Comparison of ENCODE assay signal across 1 cellular context in genomic region chr22:39266398-39267030, GRCh38.
TF ChIP-seq lines count a peak whose summit lies in the region.

No MANE protein-coding gene starts in this region.

TF ChIP-seq in K562, 482 proteins besides CTCF, POLR2A, EP300 and RAD21 (continued from another document):
- TF ChIP-seq MAFK (IDR thresholded peaks at IDR 0.05; ENCODE audit: low read length) (no peak), NR2C1 (IDR thresholded peaks at IDR 0.05) (no peak), NR2C1 (tag; IDR thresholded peaks at IDR 0.05) (no peak), SAP30 (IDR thresholded peaks at IDR 0.05; ENCODE audit: borderline replicate concordance, insufficient read depth, low read depth, low read length, poor library complexity, severe bottlenecking) (no peak), ATF7 (IDR thresholded peaks at IDR 0.05) (no peak), BHLHE40 (IDR thresholded peaks at IDR 0.05; ENCODE audit: low read length) (no peak), BRF2 (IDR thresholded peaks at IDR 0.05; ENCODE audit: borderline replicate concordance, insufficient read depth, insufficient read length) (no peak), FIP1L1 (IDR thresholded peaks at IDR 0.05; ENCODE audit: low read depth, low read length, poor library complexity, severe bottlenecking) (no peak), SRF (CRISPR knock-in tag; IDR thresholded peaks at IDR 0.05) (no peak), KLF6 (CRISPR knock-in tag; IDR thresholded peaks at IDR 0.05; ENCODE audit: borderline replicate concordance) (no peak), SMARCC2 (IDR thresholded peaks at IDR 0.05; ENCODE audit: low read depth) (no peak), CEBPB (tag; IDR thresholded peaks at IDR 0.05) (no peak), SRSF1 (IDR thresholded peaks at IDR 0.05; ENCODE audit: low read depth, low read length) (no peak), HES1 (IDR thresholded peaks at IDR 0.05; ENCODE audit: low read depth) (no peak), BCOR (IDR thresholded peaks at IDR 0.05) (peak; percentile 12; the same call in 1 of the 2 replicates), RAD51 (IDR thresholded peaks at IDR 0.05; ENCODE audit: borderline replicate concordance, low read depth) (no peak), ZFP36 (IDR thresholded peaks at IDR 0.05; ENCODE audit: low read depth, low read length, partially characterized antibody) (peak; percentile 62), NFRKB (IDR thresholded peaks at IDR 0.05; ENCODE audit: low read depth) (no peak), EGR1 (conservative IDR thresholded peaks at IDR 0.05) (peak; percentile 35; the same call in 1 of the 2 replicates), RBM25 (IDR thresholded peaks at IDR 0.05; ENCODE audit: low read depth, low read length, severe bottlenecking) (peak; percentile 44), ZKSCAN3 (CRISPR knock-in tag; IDR thresholded peaks at IDR 0.05) (no peak), TEAD4 (IDR thresholded peaks at IDR 0.05; ENCODE audit: low read length) (no peak), TEAD4 (CRISPR knock-in tag; IDR thresholded peaks at IDR 0.05; ENCODE audit: borderline replicate concordance) (no peak), TCF3 (CRISPR knock-in tag; IDR thresholded peaks at IDR 0.05) (no peak), KAT7 (CRISPR knock-in tag; IDR thresholded peaks at IDR 0.05; ENCODE audit: borderline replicate concordance) (no peak), MGA (IDR thresholded peaks at IDR 0.05) (no peak), HIVEP1 (CRISPR knock-in tag; IDR thresholded peaks at IDR 0.05) (no peak), GTF2E2 (tag; IDR thresholded peaks at IDR 0.05) (no peak), BMI1 (IDR thresholded peaks at IDR 0.05; ENCODE audit: low read length) (no peak), ZNF274 (IDR thresholded peaks at IDR 0.05; ENCODE audit: borderline replicate concordance, low read depth, low read length) (no peak)
- TF ChIP-seq, protein P1, sequence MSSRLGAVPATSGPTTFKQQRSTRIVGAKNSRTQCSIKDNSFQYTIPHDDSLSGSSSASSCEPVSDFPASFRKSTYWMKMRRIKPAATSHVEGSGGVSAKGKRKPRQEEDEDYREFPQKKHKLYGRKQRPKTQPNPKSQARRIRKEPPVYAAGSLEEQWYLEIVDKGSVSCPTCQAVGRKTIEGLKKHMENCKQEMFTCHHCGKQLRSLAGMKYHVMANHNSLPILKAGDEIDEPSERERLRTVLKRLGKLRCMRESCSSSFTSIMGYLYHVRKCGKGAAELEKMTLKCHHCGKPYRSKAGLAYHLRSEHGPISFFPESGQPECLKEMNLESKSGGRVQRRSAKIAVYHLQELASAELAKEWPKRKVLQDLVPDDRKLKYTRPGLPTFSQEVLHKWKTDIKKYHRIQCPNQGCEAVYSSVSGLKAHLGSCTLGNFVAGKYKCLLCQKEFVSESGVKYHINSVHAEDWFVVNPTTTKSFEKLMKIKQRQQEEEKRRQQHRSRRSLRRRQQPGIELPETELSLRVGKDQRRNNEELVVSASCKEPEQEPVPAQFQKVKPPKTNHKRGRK (tag; IDR thresholded peaks at IDR 0.05): no peak
- TF ChIP-seq, protein P2, sequence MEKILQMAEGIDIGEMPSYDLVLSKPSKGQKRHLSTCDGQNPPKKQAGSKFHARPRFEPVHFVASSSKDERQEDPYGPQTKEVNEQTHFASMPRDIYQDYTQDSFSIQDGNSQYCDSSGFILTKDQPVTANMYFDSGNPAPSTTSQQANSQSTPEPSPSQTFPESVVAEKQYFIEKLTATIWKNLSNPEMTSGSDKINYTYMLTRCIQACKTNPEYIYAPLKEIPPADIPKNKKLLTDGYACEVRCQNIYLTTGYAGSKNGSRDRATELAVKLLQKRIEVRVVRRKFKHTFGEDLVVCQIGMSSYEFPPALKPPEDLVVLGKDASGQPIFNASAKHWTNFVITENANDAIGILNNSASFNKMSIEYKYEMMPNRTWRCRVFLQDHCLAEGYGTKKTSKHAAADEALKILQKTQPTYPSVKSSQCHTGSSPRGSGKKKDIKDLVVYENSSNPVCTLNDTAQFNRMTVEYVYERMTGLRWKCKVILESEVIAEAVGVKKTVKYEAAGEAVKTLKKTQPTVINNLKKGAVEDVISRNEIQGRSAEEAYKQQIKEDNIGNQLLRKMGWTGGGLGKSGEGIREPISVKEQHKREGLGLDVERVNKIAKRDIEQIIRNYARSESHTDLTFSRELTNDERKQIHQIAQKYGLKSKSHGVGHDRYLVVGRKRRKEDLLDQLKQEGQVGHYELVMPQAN (IDR thresholded peaks at IDR 0.05; ENCODE audit: borderline replicate concordance): no peak
- TF ChIP-seq, protein P3, sequence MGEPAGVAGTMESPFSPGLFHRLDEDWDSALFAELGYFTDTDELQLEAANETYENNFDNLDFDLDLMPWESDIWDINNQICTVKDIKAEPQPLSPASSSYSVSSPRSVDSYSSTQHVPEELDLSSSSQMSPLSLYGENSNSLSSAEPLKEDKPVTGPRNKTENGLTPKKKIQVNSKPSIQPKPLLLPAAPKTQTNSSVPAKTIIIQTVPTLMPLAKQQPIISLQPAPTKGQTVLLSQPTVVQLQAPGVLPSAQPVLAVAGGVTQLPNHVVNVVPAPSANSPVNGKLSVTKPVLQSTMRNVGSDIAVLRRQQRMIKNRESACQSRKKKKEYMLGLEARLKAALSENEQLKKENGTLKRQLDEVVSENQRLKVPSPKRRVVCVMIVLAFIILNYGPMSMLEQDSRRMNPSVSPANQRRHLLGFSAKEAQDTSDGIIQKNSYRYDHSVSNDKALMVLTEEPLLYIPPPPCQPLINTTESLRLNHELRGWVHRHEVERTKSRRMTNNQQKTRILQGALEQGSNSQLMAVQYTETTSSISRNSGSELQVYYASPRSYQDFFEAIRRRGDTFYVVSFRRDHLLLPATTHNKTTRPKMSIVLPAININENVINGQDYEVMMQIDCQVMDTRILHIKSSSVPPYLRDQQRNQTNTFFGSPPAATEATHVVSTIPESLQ (CRISPR knock-in tag; IDR thresholded peaks at IDR 0.05): no peak
- TF ChIP-seq, protein P4, sequence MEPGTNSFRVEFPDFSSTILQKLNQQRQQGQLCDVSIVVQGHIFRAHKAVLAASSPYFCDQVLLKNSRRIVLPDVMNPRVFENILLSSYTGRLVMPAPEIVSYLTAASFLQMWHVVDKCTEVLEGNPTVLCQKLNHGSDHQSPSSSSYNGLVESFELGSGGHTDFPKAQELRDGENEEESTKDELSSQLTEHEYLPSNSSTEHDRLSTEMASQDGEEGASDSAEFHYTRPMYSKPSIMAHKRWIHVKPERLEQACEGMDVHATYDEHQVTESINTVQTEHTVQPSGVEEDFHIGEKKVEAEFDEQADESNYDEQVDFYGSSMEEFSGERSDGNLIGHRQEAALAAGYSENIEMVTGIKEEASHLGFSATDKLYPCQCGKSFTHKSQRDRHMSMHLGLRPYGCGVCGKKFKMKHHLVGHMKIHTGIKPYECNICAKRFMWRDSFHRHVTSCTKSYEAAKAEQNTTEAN (CRISPR knock-in tag; IDR thresholded peaks at IDR 0.05): no peak
